Comparison of ENCODE assay signal across 20 cellular contexts in genomic region chr18:79494936-79495335, GRCh38.
DNase-seq lines count a peak whose midpoint lies in the region; ATAC-seq, FAIRE-seq and TF ChIP-seq lines count a peak whose summit lies in the region.
"Had no signal": no experiment of that assay in that cellular context is flagged by ENCODE, and none has a peak within 500 bp of the region (broad histone marks: within the 10 kb centered on the region; RNA-seq: fewer than 3 reads in every experiment).

No MANE protein-coding gene starts in this region.

- H3K27ac Mint-ChIP-seq in activated naive CD4-positive, alpha-beta T cell treated with anti-CD3 and anti-CD28 coated beads, Interleukin-2, amount 50 U/mL, for 72 hours: peak overlapping the region; percentile 13 to 45
- no peak overlapping the region for H3K27ac Mint-ChIP-seq in activated naive CD4-positive, alpha-beta T cell treated with anti-CD3 and anti-CD28 coated beads for 36 hours
- H3K27ac Mint-ChIP-seq in astrocyte (ENCODE audit: unreplicated experiment): peak overlapping the region; percentile 13
- peak overlapping the region in 4 of 6 donors; percentile 8 to 91 (median 82) for H3K27ac Mint-ChIP-seq in naive B cell
- H3K27ac Mint-ChIP-seq in stimulated activated naive CD8-positive, alpha-beta T cell treated with anti-CD3 and anti-CD28 coated beads, Interleukin-15, amount 100 ng/mL, for 72 hours: peak overlapping the region; percentile 61 to 69
- H3K27ac Mint-ChIP-seq: activated CD8-positive, alpha-beta memory T cell treated with anti-CD3 and anti-CD28 coated beads, Interleukin-2, amount 10 ng/mL, durations not matched to agents 7 days and 5 days had no signal

- H3K36me3 ChIP-seq in astrocyte (ENCODE audit: insufficient read depth, low read length): no peaks in the 10 kb centered on the region

- peaks cover 44 to 56% of the 10 kb centered on the region in 2 donors for H3K36me3 Mint-ChIP-seq in activated naive CD4-positive, alpha-beta T cell treated with anti-CD3 and anti-CD28 coated beads, Interleukin-2, amount 50 U/mL, for 72 hours
- H3K36me3 Mint-ChIP-seq in activated naive CD4-positive, alpha-beta T cell treated with anti-CD3 and anti-CD28 coated beads for 36 hours (ENCODE audit: low read depth): peaks cover 55% of the 10 kb centered on the region
- H3K36me3 Mint-ChIP-seq in astrocyte (ENCODE audit: low read depth, unreplicated experiment): peaks cover 5% of the 10 kb centered on the region
- H3K36me3 Mint-ChIP-seq in naive B cell: peaks cover 34 to 45% of the 10 kb centered on the region in 2 donors

- TF ChIP-seq CTCF in astrocyte (IDR thresholded peaks at IDR 0.05; ENCODE audit: insufficient read depth, low read depth, low read length): no peak

- H3K27ac ChIP-seq in astrocyte (ENCODE audit: low read depth, low read length): no peak overlapping the region
- H3K27ac ChIP-seq: coronary artery, SK-N-MC had no signal

- H3K79me2 ChIP-seq in astrocyte (ENCODE audit: insufficient read depth, low read length): no peaks in the 10 kb centered on the region

- H3K27me3 Mint-ChIP-seq in activated naive CD4-positive, alpha-beta T cell treated with anti-CD3 and anti-CD28 coated beads for 36 hours (ENCODE audit: low read depth): no peaks in the 10 kb centered on the region
- H3K27me3 Mint-ChIP-seq in astrocyte (ENCODE audit: low read depth, unreplicated experiment): peaks cover 8% of the 10 kb centered on the region
- H3K27me3 Mint-ChIP-seq in naive B cell: no peaks in the 10 kb centered on the region
- no peaks in the 10 kb centered on the region for H3K27me3 Mint-ChIP-seq in stimulated activated naive CD8-positive, alpha-beta T cell treated with anti-CD3 and anti-CD28 coated beads, Interleukin-15, amount 100 ng/mL, for 72 hours
- H3K27me3 Mint-ChIP-seq: activated CD8-positive, alpha-beta memory T cell treated with anti-CD3 and anti-CD28 coated beads, Interleukin-2, amount 10 ng/mL, durations not matched to agents 7 days and 5 days had no signal

- peaks cover 3% of the 10 kb centered on the region for H3K27me3 ChIP-seq in astrocyte (ENCODE audit: insufficient read depth, low read length)

- H2AFZ ChIP-seq in astrocyte (ENCODE audit: low read depth, low read length): no peak overlapping the region

- intact Hi-C loops in activated naive CD4-positive, alpha-beta T cell treated with anti-CD3 and anti-CD28 coated beads for 36 hours (cut with micrococcal nuclease): no loop called here

- peak in 1 of 2 donors; percentile 34 for DNase-seq in activated naive CD4-positive, alpha-beta T cell treated with anti-CD3 and anti-CD28 coated beads, Interleukin-2, amount 50 U/mL, for 72 hours (ENCODE audit: low spot score in 2 of 2)
- DNase-seq in activated naive CD4-positive, alpha-beta T cell treated with anti-CD3 and anti-CD28 coated beads for 36 hours: no peak
- no peak for DNase-seq in astrocyte (ENCODE audit: low read depth)
- DNase-seq in naive B cell: no peak
- DNase-seq in stimulated activated naive CD8-positive, alpha-beta T cell treated with anti-CD3 and anti-CD28 coated beads, Interleukin-15, amount 100 ng/mL, for 72 hours: no peak
- no peak for DNase-seq in RKO (ENCODE audit: low spot score)
- DNase-seq in SHP77 treated with DMSO at 0.1 percent for 48 hours (lab: John Stamatoyannopoulos, UW): no peak
- DNase-seq: activated CD8-positive, alpha-beta memory T cell treated with anti-CD3 and anti-CD28 coated beads, Interleukin-2, amount 10 ng/mL, durations not matched to agents 7 days and 5 days; activated gamma-delta T cell; NCI-H1417; NCI-H2171 treated with DMSO at 0.1 percent for 48 hours; NCI-H748 treated with DMSO at 0.1 percent for 48 hours; T1000 had no signal

- H4K20me1 ChIP-seq in astrocyte (ENCODE audit: insufficient read depth, low read length): no peaks in the 10 kb centered on the region

- H3K9me3 ChIP-seq in astrocyte (ENCODE audit: insufficient read depth, low read depth, low read length): peaks cover 6% of the 10 kb centered on the region

- no peak overlapping the region for H3K4me2 ChIP-seq in astrocyte (ENCODE audit: low read length)

- no peak overlapping the region for H3K4me3 Mint-ChIP-seq in activated naive CD4-positive, alpha-beta T cell treated with anti-CD3 and anti-CD28 coated beads for 36 hours
- H3K4me3 Mint-ChIP-seq in astrocyte (ENCODE audit: unreplicated experiment) (no peak overlapping the region), naive B cell (peak overlapping the region in 3 of 8 donors; percentile 34 to 61 (median 50))
- no peak overlapping the region for H3K4me3 Mint-ChIP-seq in stimulated activated naive CD8-positive, alpha-beta T cell treated with anti-CD3 and anti-CD28 coated beads, Interleukin-15, amount 100 ng/mL, for 72 hours
- H3K4me3 Mint-ChIP-seq: activated CD8-positive, alpha-beta memory T cell treated with anti-CD3 and anti-CD28 coated beads, Interleukin-2, amount 10 ng/mL, durations not matched to agents 7 days and 5 days had no signal

- H3K4me3 ChIP-seq in astrocyte (ENCODE audit: insufficient read depth, low read depth, low read length): no peak overlapping the region
- H3K4me3 ChIP-seq: coronary artery, SK-N-MC had no signal

- CTCF ChIA-PET in activated naive CD4-positive, alpha-beta T cell treated with anti-CD3 and anti-CD28 coated beads for 36 hours (lab: Charles Lee): no interaction called here

- peaks cover 6% of the 10 kb centered on the region for H3K4me1 ChIP-seq in astrocyte (ENCODE audit: insufficient read depth, low read length)

- no peak for ATAC-seq in activated naive CD4-positive, alpha-beta T cell treated with anti-CD3 and anti-CD28 coated beads, Interleukin-2, amount 50 U/mL, for 72 hours
- ATAC-seq in naive B cell (ENCODE audit: low read depth in 2 of 2): no peak
- ATAC-seq in stimulated activated naive CD8-positive, alpha-beta T cell treated with anti-CD3 and anti-CD28 coated beads, Interleukin-15, amount 100 ng/mL, for 72 hours: no peak
- ATAC-seq in GM19023 (IDR thresholded peaks at IDR 0.05; ENCODE audit: unreplicated experiment): no peak
- ATAC-seq: activated CD4-positive, CD25-positive, alpha-beta regulatory T cell treated with anti-CD3 and anti-CD28 coated beads, Interleukin-2, amount 50 U/mL, for 24 hours; activated CD8-positive, alpha-beta memory T cell treated with anti-CD3 and anti-CD28 coated beads, Interleukin-2, amount 10 ng/mL, durations not matched to agents 7 days and 5 days; left lobe of liver had no signal

- peaks cover 27% of the 10 kb centered on the region for H3K4me1 Mint-ChIP-seq in activated naive CD4-positive, alpha-beta T cell treated with anti-CD3 and anti-CD28 coated beads for 36 hours (ENCODE audit: low read depth)
- H3K4me1 Mint-ChIP-seq in astrocyte (ENCODE audit: low read depth, unreplicated experiment): peaks cover 13% of the 10 kb centered on the region
- H3K4me1 Mint-ChIP-seq in naive B cell: peaks cover 31 to 39% (median 38%) of the 10 kb centered on the region in 3 donors
- peaks cover 25% of the 10 kb centered on the region for H3K4me1 Mint-ChIP-seq in stimulated activated naive CD8-positive, alpha-beta T cell treated with anti-CD3 and anti-CD28 coated beads, Interleukin-15, amount 100 ng/mL, for 72 hours

- H3K9me3 Mint-ChIP-seq in activated naive CD4-positive, alpha-beta T cell treated with anti-CD3 and anti-CD28 coated beads, Interleukin-2, amount 50 U/mL, for 72 hours: peaks cover 17 to 29% of the 10 kb centered on the region in 2 donors
- peaks cover 27% of the 10 kb centered on the region for H3K9me3 Mint-ChIP-seq in activated naive CD4-positive, alpha-beta T cell treated with anti-CD3 and anti-CD28 coated beads for 36 hours
- H3K9me3 Mint-ChIP-seq in astrocyte (ENCODE audit: unreplicated experiment) (peaks cover 16% of the 10 kb centered on the region), naive B cell (peaks cover 13 to 34% (median 30%) of the 10 kb centered on the region in 7 donors)
- peaks cover 23 to 30% of the 10 kb centered on the region in 2 donors for H3K9me3 Mint-ChIP-seq in stimulated activated naive CD8-positive, alpha-beta T cell treated with anti-CD3 and anti-CD28 coated beads, Interleukin-15, amount 100 ng/mL, for 72 hours

- H3K9ac ChIP-seq in astrocyte (ENCODE audit: low read length): no peak overlapping the region

- FAIRE-seq in astrocyte (lab: Jason Lieb, UNC): no peak
- FAIRE-seq: endometrium, H54 had no signal
